In genomic region chr16:57794849-57795430, GRCh38 we compare ENCODE assay signal across 21 cellular contexts. TPM values are rescaled to one million over a fixed set of nuclear protein-coding genes. Genes with fewer than 3 reads are reported as not detected.
DNase-seq lines count a peak whose midpoint lies in the region; ATAC-seq and TF ChIP-seq lines count a peak whose summit lies in the region.
"Had no signal": no experiment of that assay in that cellular context is flagged by ENCODE, and none has a peak within 500 bp of the region (broad histone marks: within the 10 kb centered on the region; RNA-seq: fewer than 3 reads in every experiment).

No MANE protein-coding gene starts in this region.

- H3K4me3 Mint-ChIP-seq in neural progenitor cell, result no peak overlapping the region
- H3K4me3 Mint-ChIP-seq: CD8-positive, alpha-beta memory T cell; H9; mesothelial cell of epicardium had no signal

- 0 out of 2 replicates have a peak, but pooled peaks cover 3% of the 10 kb centered on the region for H3F3A ChIP-seq in Loucy (ENCODE audit: low read depth)
- no peaks in the 10 kb centered on the region for H3F3A ChIP-seq in neural progenitor cell (ENCODE audit: low read depth)
- no peaks in the 10 kb centered on the region for H3F3A ChIP-seq in smooth muscle cell (ENCODE audit: low read depth)

- H3K4me1 ChIP-seq in BLaER1 (peaks cover 65% of the 10 kb centered on the region), Loucy (ENCODE audit: insufficient read depth, low read length, poor library complexity, severe bottlenecking) (peaks cover 31% of the 10 kb centered on the region), body of pancreas (peaks cover 61% of the 10 kb centered on the region), neural progenitor cell (peaks cover 13% of the 10 kb centered on the region), smooth muscle cell (ENCODE audit: low read depth) (peaks cover 14% of the 10 kb centered on the region), uterus (peaks cover 0 to 4% of the 10 kb centered on the region in 2 donors)
- H3K4me1 ChIP-seq: BE2C had no signal

- TF ChIP-seq POLR2A in body of pancreas (IDR thresholded peaks at IDR 0.05), result no peak
- TF ChIP-seq POLR2A in uterus (IDR thresholded peaks at IDR 0.05), result no peak
- TF ChIP-seq POLR2A in erythroblast (IDR thresholded peaks at IDR 0.05; ENCODE audit: low read length), result no peak

- H3K4me3 ChIP-seq in BLaER1 (no peak overlapping the region), Loucy (ENCODE audit: low read length, poor library complexity, severe bottlenecking) (no peak overlapping the region), body of pancreas (no peak overlapping the region), neural progenitor cell (no peak overlapping the region), smooth muscle cell (no peak overlapping the region), uterus (no peak overlapping the region)
- H3K4me3 ChIP-seq: coronary artery, SK-N-MC, vagina had no signal

- H3K36me3 ChIP-seq in BLaER1, result peaks cover 10% of the 10 kb centered on the region; the same call in 1 of the 2 replicates
- H3K36me3 ChIP-seq in Loucy (ENCODE audit: insufficient read depth, low read length), result no peaks in the 10 kb centered on the region
- H3K36me3 ChIP-seq in body of pancreas (replicated peaks in 1 of 2; ENCODE audit: insufficient read depth in 1 of 2, low read depth in 2 of 2), result peaks cover 0 to 1% of the 10 kb centered on the region in 2 donors
- no peaks in the 10 kb centered on the region for H3K36me3 ChIP-seq in neural progenitor cell
- peaks cover 4% of the 10 kb centered on the region for H3K36me3 ChIP-seq in smooth muscle cell (ENCODE audit: low read depth)
- H3K36me3 ChIP-seq in uterus, result no peaks in the 10 kb centered on the region
- H3K36me3 ChIP-seq: BE2C, vagina had no signal

- 75 to 100% methylated on average over 2 to 18 of the region's 18 CpGs for WGBS in body of pancreas, 2 donors
- WGBS in smooth muscle cell (ENCODE audit: low lambda C conversion rate), result 94% methylated on average over 18 of the region's 18 CpGs

- no peaks in the 10 kb centered on the region for H3K9me2 ChIP-seq in Loucy (replicated peaks; ENCODE audit: low read depth, low read length)

- peaks cover 7% of the 10 kb centered on the region for H3K27me3 Mint-ChIP-seq in neural progenitor cell (ENCODE audit: insufficient read depth, low read depth)

- TF ChIP-seq CTCF in Loucy (conservative IDR thresholded peaks at IDR 0.05; ENCODE audit: low read length) (no peak), body of pancreas (IDR thresholded peaks at IDR 0.05) (no peak), neural progenitor cell (IDR thresholded peaks at IDR 0.05) (no peak), smooth muscle cell (IDR thresholded peaks at IDR 0.05; ENCODE audit: borderline replicate concordance, insufficient read depth, poor library complexity, severe bottlenecking) (no peak), uterus (IDR thresholded peaks at IDR 0.05) (no peak)

- H2AFZ ChIP-seq in Loucy (ENCODE audit: low read length) (0 out of 2 replicates have a peak overlapping the region, but pooled peaks have one; percentile 74), neural progenitor cell (replicated peaks) (peak overlapping the region; percentile 95), smooth muscle cell (ENCODE audit: low read depth) (no peak overlapping the region)

- H4K20me1 ChIP-seq in BLaER1 (no peaks in the 10 kb centered on the region), Loucy (ENCODE audit: insufficient read depth, low read length, poor library complexity, severe bottlenecking) (no peaks in the 10 kb centered on the region), neural progenitor cell (ENCODE audit: low read depth) (no peaks in the 10 kb centered on the region), smooth muscle cell (ENCODE audit: low read depth) (peaks cover 85% of the 10 kb centered on the region)

- intact Hi-C loops in body of pancreas (cut with DNase I), result no loop called here
- intact Hi-C loops in uterus (cut with DNase I; ENCODE audit: low total_unique reads), result no loop called here

- H3K9me3 ChIP-seq in BLaER1 (no peaks in the 10 kb centered on the region), Loucy (ENCODE audit: insufficient read depth, low read depth, low read length) (no peaks in the 10 kb centered on the region), body of pancreas (no peaks in the 10 kb centered on the region), neural progenitor cell (ENCODE audit: low read depth) (no peaks in the 10 kb centered on the region), smooth muscle cell (replicated peaks; ENCODE audit: low read depth) (no peaks in the 10 kb centered on the region), uterus (no peaks in the 10 kb centered on the region)
- H3K9me3 ChIP-seq: BE2C, vagina had no signal

- H3K36me3 Mint-ChIP-seq in neural progenitor cell, result peaks cover 2% of the 10 kb centered on the region
- H3K36me3 Mint-ChIP-seq: CD8-positive, alpha-beta memory T cell had no signal

- no peak for ATAC-seq in body of pancreas

- in situ Hi-C loops in KBM-7 (cut with MboI; ENCODE audit: low pct_unique_long_range_greater_than_20kb, low sequenced_read_pairs), result no loop called here

- H3K27ac ChIP-seq in BLaER1, result peak overlapping the region; percentile 37; the same call in 1 of the 2 replicates
- H3K27ac ChIP-seq in body of pancreas, result peak overlapping the region in 3 of 4 donors; percentile 93 to 96 (median 96)
- H3K27ac ChIP-seq in neural progenitor cell, result no peak overlapping the region
- no peak overlapping the region for H3K27ac ChIP-seq in smooth muscle cell (ENCODE audit: low read depth)
- no peak overlapping the region for H3K27ac ChIP-seq in uterus
- H3K27ac ChIP-seq: coronary artery, SK-N-MC, vagina had no signal

- H3K4me1 Mint-ChIP-seq in neural progenitor cell, result peaks cover 23% of the 10 kb centered on the region

- H3K27me3 ChIP-seq in BLaER1 (no peaks in the 10 kb centered on the region), Loucy (ENCODE audit: insufficient read depth, low read length, poor library complexity, severe bottlenecking) (no peaks in the 10 kb centered on the region), body of pancreas (no peaks in the 10 kb centered on the region), neural progenitor cell (peaks cover 38% of the 10 kb centered on the region), smooth muscle cell (ENCODE audit: low read depth) (no peaks in the 10 kb centered on the region), uterus (no peaks in the 10 kb centered on the region)
- H3K27me3 ChIP-seq: BE2C, vagina had no signal

- H3K4me2 ChIP-seq in BLaER1, result 0 out of 2 replicates have a peak overlapping the region, but pooled peaks have one; percentile 14
- no peak overlapping the region for H3K4me2 ChIP-seq in Loucy (ENCODE audit: low read depth, low read length, poor library complexity, severe bottlenecking)
- H3K4me2 ChIP-seq in neural progenitor cell, result no peak overlapping the region
- H3K4me2 ChIP-seq in smooth muscle cell, result no peak overlapping the region

- H3K9me3 Mint-ChIP-seq in neural progenitor cell, result no peaks in the 10 kb centered on the region
- H3K9me3 Mint-ChIP-seq: CD8-positive, alpha-beta memory T cell; H9; mesothelial cell of epicardium had no signal

- no peaks in the 10 kb centered on the region for H3K79me2 ChIP-seq in Loucy (ENCODE audit: insufficient read depth, low read length)
- no peaks in the 10 kb centered on the region for H3K79me2 ChIP-seq in neural progenitor cell (ENCODE audit: low read depth)
- peaks cover 27% of the 10 kb centered on the region for H3K79me2 ChIP-seq in smooth muscle cell (ENCODE audit: low read depth)

- H3K9ac ChIP-seq in BLaER1, result no peak overlapping the region
- no peak overlapping the region for H3K9ac ChIP-seq in Loucy (ENCODE audit: low read depth, low read length, poor library complexity, severe bottlenecking)
- H3K9ac ChIP-seq in neural progenitor cell, result no peak overlapping the region
- H3K9ac ChIP-seq in smooth muscle cell (ENCODE audit: low read depth), result no peak overlapping the region

- no peak overlapping the region for H3K27ac Mint-ChIP-seq in neural progenitor cell

- DNase-seq in body of pancreas (no peak), neural progenitor cell (ENCODE audit: low spot score) (no peak), smooth muscle cell (lab: John Stamatoyannopoulos, UW; ENCODE audit: unreplicated experiment) (no peak), KBM-7 (no peak), uterus (no peak), erythroblast (lab: John Stamatoyannopoulos, UW) (no peak)
- DNase-seq: activated CD4-positive, CD25-positive, alpha-beta regulatory T cell; effector memory CD4-positive, alpha-beta T cell; glutamatergic neuron; NCI-H2081 treated with DMSO at 0.1 percent for 48 hours; stimulated activated naive CD4-positive, alpha-beta T cell had no signal

RNA-seq across cellular contexts. Expression of gene KIFC3, which starts 7.4 kb away (rescaled TPM):
- total RNA-seq in body of pancreas (100 to 1,000 TPM; 120 to 205 TPM), neural progenitor cell (ENCODE audit: low replicate concordance) (0.28 and 1.6 TPM in 2 replicates), smooth muscle cell (28.0 and 30.6 TPM in 2 replicates), uterus (10 to 100 TPM in 2 of 4 donors, 1 to 10 TPM in 2; 3.2 to 44.2 (median 17.4) TPM)
- polyA plus RNA-seq in smooth muscle cell, result 50.2 and 51.6 TPM in 2 replicates
- total RNA-seq: T-helper 1 cell treated with Interleukin-12 subunit alpha and Interleukin-12 subunit beta and Interleukin-4 antibody, amounts not matched to agents 30 ng/mL and 1 ng/mL, for 36 hours had no signal

RNA-seq across cellular contexts. Expression of gene KATNB1, which starts 59.4 kb away (rescaled TPM):
- 10 to 100 TPM; 13.7 to 14.2 TPM for total RNA-seq in body of pancreas
- 33.5 and 48.2 TPM in 2 replicates for total RNA-seq in neural progenitor cell (ENCODE audit: low replicate concordance)
- total RNA-seq in smooth muscle cell, result 11.9 and 15.5 TPM in 2 replicates
- polyA plus RNA-seq in smooth muscle cell, result 14.2 and 23.6 TPM in 2 replicates
- total RNA-seq in uterus, result 10 to 100 TPM; 13.3 to 27.4 (median 18.1) TPM

Comparison
In these comparisons a context has a peak if more than half of its experiments do, and no peak if none do; other contexts are left out.
1. H3K27ac ChIP-seq: peak in BLaER1 (single experiment) and body of pancreas (3 of 4); none in neural progenitor cell (single experiment), smooth muscle cell (single experiment) and uterus (0 of 2).